33 cellular contexts compared by ENCODE assay signal in the genomic region with DNA sequence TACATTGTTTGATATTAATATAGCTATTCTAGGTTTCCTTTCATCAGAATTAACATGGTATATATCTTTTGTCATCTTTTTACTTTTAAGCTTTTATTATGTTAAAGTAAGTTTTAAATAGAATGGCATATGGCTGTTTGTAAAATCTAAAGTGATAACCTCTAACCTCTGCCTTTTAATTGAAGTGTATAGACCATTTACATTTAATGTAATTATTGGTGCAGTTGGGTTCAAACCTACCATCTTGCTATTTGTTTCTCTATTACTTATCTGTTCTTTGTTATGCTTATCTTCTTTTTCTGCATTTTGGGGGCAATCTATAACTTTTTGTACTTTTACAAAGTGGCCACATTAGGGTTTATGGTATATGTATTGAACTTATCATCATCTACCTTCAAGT. TPM values are rescaled to one million over a fixed set of nuclear protein-coding genes. Genes with fewer than 3 reads are reported as not detected.
"Had no signal": no experiment of that assay in that cellular context is flagged by ENCODE, and none has a peak within 500 bp of the region (broad histone marks: within the 10 kb centered on the region; RNA-seq: fewer than 3 reads in every experiment).

No MANE protein-coding gene starts in this region.

- H3K4me3 ChIP-seq: pancreas, prostate gland, right atrium auricular region, right lobe of liver, sigmoid colon, stomach, thoracic aorta, thyroid gland, tibial nerve, upper lobe of left lung, vagina had no signal

- H3K36me3 Mint-ChIP-seq: stimulated activated effector memory CD8-positive, alpha-beta T cell treated with anti-CD3 and anti-CD28 coated beads, Interleukin-12 subunit alpha, Interleukin-12 subunit beta, amount 100 ng/mL, for 72 hours; stimulated activated naive B cell treated with anti-CD40 and anti-IgM and Interleukin-4, amounts not matched to agents 10 μg/mL and 1 μg/mL and 100 μg/mL, for 72 hours had no signal

- H3K27ac ChIP-seq: neutrophil, pancreas, prostate gland, right atrium auricular region, right lobe of liver, sigmoid colon, stomach, thoracic aorta, thyroid gland, tibial nerve, upper lobe of left lung, vagina had no signal

- H3K4me1 Mint-ChIP-seq: neural crest cell; stimulated activated effector memory CD8-positive, alpha-beta T cell treated with anti-CD3 and anti-CD28 coated beads, Interleukin-12 subunit alpha, Interleukin-12 subunit beta, amount 100 ng/mL, for 72 hours; stimulated activated naive B cell treated with anti-CD40 and anti-IgM and Interleukin-4, amounts not matched to agents 10 μg/mL and 1 μg/mL and 100 μg/mL, for 72 hours had no signal

- H3K9me3 Mint-ChIP-seq: natural killer cell treated with Interleukin-12 subunit alpha and Interleukin-12 subunit beta and Interleukin-15 and Interleukin-18, amount 100 ng/mL, for 72 hours had no signal

- H3K4me3 Mint-ChIP-seq: natural killer cell treated with Interleukin-12 subunit alpha and Interleukin-12 subunit beta and Interleukin-15 and Interleukin-18, amount 100 ng/mL, for 72 hours; nephron progenitor cell; neural crest cell; stimulated activated effector memory CD8-positive, alpha-beta T cell treated with anti-CD3 and anti-CD28 coated beads, Interleukin-12 subunit alpha, Interleukin-12 subunit beta, amount 100 ng/mL, for 72 hours; stimulated activated naive B cell treated with anti-CD40 and anti-IgM and Interleukin-4, amounts not matched to agents 10 μg/mL and 1 μg/mL and 100 μg/mL, for 72 hours; stimulated activated naive CD8-positive, alpha-beta T cell treated with anti-CD3 and anti-CD28 coated beads, Interleukin-15, Interleukin-2, amounts not matched to agents 100 ng/mL and 50 ng/mL, for 24 hours had no signal

- H3K27me3 ChIP-seq: pancreas, right atrium auricular region, right lobe of liver, sigmoid colon, stomach, thyroid gland, tibial nerve, upper lobe of left lung, vagina had no signal

- DNase-seq: nephron progenitor cell; nucleus accumbens; pancreas; retina; right lobe of liver; sigmoid colon; small intestine; stimulated activated CD4-positive, alpha-beta T cell treated with anti-CD3 and anti-CD28 coated beads, Interleukin-15, amount 100 ng/mL, for 24 hours; stimulated activated CD4-positive, alpha-beta T cell treated with anti-CD3 and anti-CD28 coated beads, Interleukin-2, amount 100 ng/mL, for 24 hours; stimulated activated CD4-positive, alpha-beta T cell treated with anti-CD3 and anti-CD28 coated beads, Interleukin-2, amount 100 ng/mL, for 48 hours; stimulated activated CD4-positive, alpha-beta T cell treated with anti-CD3 and anti-CD28 coated beads, Interleukin-4, amount 100 ng/mL, for 24 hours; stimulated activated naive B cell treated with anti-CD40 and anti-IgM and Interleukin-4, amounts not matched to agents 10 μg/mL and 1 μg/mL and 100 μg/mL, for 72 hours; stimulated activated naive CD4-positive, alpha-beta T cell treated with Interleukin-2 at 50 U/mL for 16 hours; stomach; thyroid gland; upper lobe of left lung had no signal

- H3K27ac Mint-ChIP-seq: natural killer cell treated with Interleukin-12 subunit alpha and Interleukin-12 subunit beta and Interleukin-15 and Interleukin-18, amount 100 ng/mL, for 72 hours; nephron progenitor cell; stimulated activated effector memory CD8-positive, alpha-beta T cell treated with anti-CD3 and anti-CD28 coated beads, Interleukin-12 subunit alpha, Interleukin-12 subunit beta, amount 100 ng/mL, for 72 hours; stimulated activated naive B cell treated with anti-CD40 and anti-IgM and Interleukin-4, amounts not matched to agents 10 μg/mL and 1 μg/mL and 100 μg/mL, for 72 hours; stimulated activated naive CD8-positive, alpha-beta T cell treated with anti-CD3 and anti-CD28 coated beads, Interleukin-15, Interleukin-2, amounts not matched to agents 100 ng/mL and 50 ng/mL, for 24 hours had no signal

- H3K9me3 ChIP-seq: neutrophil, pancreas, prostate gland, thyroid gland, vagina had no signal

- H3K4me1 ChIP-seq: pancreas, prostate gland, right lobe of liver, sigmoid colon, thyroid gland, tibial nerve, vagina had no signal

- ATAC-seq: natural killer cell treated with Interleukin-12 subunit alpha and Interleukin-12 subunit beta and Interleukin-15 and Interleukin-18, amount 100 ng/mL, for 72 hours; pancreas; right lobe of liver; stimulated activated effector memory CD8-positive, alpha-beta T cell treated with anti-CD3 and anti-CD28 coated beads, Interleukin-12 subunit alpha, Interleukin-12 subunit beta, amount 100 ng/mL, for 72 hours; stimulated activated naive B cell treated with anti-CD40 and anti-IgM and Interleukin-4, amounts not matched to agents 10 μg/mL and 1 μg/mL and 100 μg/mL, for 72 hours had no signal

- H3K36me3 ChIP-seq: neutrophil, pancreas, prostate gland, right atrium auricular region, right lobe of liver, sigmoid colon, stomach, thoracic aorta, thyroid gland, tibial nerve, upper lobe of left lung, vagina had no signal

RNA-seq across cellular contexts. Expression of gene PRMT8, which starts 35.8 kb away (rescaled TPM):
- total RNA-seq: natural killer cell treated with Interleukin-12 subunit alpha and Interleukin-12 subunit beta and Interleukin-15 and Interleukin-18, amount 100 ng/mL, for 72 hours; omental fat pad; osteocyte; posterior vena cava; pulmonary artery endothelial cell; right lobe of liver; skeletal muscle tissue; stomach; subcutaneous adipose tissue; thoracic aorta; tibial nerve; ureter; vagina had no signal
- polyA plus RNA-seq: stomach had no signal
